ENCODE assay signal across 1 cellular context in the genomic region with DNA sequence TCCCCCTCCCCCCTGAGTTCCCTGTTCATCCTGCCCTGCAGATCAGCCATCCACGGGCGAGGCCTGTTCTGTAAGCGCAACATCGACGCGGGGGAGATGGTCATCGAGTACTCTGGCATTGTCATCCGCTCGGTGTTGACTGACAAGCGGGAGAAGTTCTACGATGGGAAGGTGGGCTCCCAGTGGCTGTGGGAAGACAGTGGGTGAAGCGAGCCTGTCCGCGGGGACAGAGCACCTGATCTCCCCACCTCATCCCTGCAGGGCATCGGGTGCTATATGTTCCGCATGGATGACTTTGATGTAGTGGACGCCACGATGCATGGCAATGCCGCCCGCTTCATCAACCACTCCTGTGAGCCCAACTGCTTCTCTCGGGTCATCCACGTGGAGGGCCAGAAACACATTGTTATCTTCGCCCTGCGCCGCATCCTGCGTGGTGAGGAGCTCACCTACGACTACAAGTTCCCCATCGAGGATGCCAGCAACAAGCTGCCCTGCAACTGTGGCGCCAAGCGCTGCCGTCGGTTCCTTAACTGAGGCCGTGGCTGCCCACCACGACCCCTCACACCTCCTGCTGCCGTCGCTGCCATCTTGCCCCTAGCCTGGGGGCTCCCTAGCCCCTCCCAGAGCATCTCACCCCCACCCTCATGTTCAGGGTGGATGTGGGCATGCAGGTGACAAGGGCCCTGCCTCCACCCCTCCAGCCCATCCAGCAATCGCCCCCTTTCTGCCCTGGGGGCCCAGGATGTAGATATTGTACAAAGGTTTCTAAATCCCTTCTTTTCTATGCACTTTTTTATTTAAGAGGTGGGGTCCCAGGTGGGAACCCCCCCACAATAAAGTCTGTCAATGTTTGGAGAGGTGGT.
A peak's percentile ranks its signal among the peaks of the same experiment; 100 is the strongest.
TF ChIP-seq lines count a peak whose summit lies in the region.

No MANE protein-coding gene starts in this region.

TF ChIP-seq in K562, 482 proteins besides CTCF, POLR2A, EP300 and RAD21:
- TF ChIP-seq, protein P1, sequence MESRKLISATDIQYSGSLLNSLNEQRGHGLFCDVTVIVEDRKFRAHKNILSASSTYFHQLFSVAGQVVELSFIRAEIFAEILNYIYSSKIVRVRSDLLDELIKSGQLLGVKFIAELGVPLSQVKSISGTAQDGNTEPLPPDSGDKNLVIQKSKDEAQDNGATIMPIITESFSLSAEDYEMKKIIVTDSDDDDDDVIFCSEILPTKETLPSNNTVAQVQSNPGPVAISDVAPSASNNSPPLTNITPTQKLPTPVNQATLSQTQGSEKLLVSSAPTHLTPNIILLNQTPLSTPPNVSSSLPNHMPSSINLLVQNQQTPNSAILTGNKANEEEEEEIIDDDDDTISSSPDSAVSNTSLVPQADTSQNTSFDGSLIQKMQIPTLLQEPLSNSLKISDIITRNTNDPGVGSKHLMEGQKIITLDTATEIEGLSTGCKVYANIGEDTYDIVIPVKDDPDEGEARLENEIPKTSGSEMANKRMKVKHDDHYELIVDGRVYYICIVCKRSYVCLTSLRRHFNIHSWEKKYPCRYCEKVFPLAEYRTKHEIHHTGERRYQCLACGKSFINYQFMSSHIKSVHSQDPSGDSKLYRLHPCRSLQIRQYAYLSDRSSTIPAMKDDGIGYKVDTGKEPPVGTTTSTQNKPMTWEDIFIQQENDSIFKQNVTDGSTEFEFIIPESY (CRISPR knock-in tag; IDR thresholded peaks at IDR 0.05): peak; percentile 23; the same call in 1 of the 2 replicates
- TF ChIP-seq, protein P2, sequence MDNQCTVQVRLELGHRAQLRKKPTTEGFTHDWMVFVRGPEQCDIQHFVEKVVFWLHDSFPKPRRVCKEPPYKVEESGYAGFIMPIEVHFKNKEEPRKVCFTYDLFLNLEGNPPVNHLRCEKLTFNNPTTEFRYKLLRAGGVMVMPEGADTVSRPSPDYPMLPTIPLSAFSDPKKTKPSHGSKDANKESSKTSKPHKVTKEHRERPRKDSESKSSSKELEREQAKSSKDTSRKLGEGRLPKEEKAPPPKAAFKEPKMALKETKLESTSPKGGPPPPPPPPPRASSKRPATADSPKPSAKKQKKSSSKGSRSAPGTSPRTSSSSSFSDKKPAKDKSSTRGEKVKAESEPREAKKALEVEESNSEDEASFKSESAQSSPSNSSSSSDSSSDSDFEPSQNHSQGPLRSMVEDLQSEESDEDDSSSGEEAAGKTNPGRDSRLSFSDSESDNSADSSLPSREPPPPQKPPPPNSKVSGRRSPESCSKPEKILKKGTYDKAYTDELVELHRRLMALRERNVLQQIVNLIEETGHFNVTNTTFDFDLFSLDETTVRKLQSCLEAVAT (IDR thresholded peaks at IDR 0.05): peak in 1 of 2 experiments; percentile 55; a peak in 1 of 4 replicates
- TF ChIP-seq, protein P3, sequence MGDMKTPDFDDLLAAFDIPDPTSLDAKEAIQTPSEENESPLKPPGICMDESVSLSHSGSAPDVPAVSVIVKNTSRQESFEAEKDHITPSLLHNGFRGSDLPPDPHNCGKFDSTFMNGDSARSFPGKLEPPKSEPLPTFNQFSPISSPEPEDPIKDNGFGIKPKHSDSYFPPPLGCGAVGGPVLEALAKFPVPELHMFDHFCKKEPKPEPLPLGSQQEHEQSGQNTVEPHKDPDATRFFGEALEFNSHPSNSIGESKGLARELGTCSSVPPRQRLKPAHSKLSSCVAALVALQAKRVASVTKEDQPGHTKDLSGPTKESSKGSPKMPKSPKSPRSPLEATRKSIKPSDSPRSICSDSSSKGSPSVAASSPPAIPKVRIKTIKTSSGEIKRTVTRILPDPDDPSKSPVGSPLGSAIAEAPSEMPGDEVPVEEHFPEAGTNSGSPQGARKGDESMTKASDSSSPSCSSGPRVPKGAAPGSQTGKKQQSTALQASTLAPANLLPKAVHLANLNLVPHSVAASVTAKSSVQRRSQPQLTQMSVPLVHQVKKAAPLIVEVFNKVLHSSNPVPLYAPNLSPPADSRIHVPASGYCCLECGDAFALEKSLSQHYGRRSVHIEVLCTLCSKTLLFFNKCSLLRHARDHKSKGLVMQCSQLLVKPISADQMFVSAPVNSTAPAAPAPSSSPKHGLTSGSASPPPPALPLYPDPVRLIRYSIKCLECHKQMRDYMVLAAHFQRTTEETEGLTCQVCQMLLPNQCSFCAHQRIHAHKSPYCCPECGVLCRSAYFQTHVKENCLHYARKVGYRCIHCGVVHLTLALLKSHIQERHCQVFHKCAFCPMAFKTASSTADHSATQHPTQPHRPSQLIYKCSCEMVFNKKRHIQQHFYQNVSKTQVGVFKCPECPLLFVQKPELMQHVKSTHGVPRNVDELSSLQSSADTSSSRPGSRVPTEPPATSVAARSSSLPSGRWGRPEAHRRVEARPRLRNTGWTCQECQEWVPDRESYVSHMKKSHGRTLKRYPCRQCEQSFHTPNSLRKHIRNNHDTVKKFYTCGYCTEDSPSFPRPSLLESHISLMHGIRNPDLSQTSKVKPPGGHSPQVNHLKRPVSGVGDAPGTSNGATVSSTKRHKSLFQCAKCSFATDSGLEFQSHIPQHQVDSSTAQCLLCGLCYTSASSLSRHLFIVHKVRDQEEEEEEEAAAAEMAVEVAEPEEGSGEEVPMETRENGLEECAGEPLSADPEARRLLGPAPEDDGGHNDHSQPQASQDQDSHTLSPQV (IDR thresholded peaks at IDR 0.05): no peak
- no peak for TF ChIP-seq HDAC3 (IDR thresholded peaks at IDR 0.05; ENCODE audit: borderline replicate concordance, partially characterized antibody)
- TF ChIP-seq ZBTB7A (IDR thresholded peaks at IDR 0.05; ENCODE audit: borderline replicate concordance, control insufficient read depth, low read depth, low read length): 0 out of 2 replicates have a peak, but pooled peaks have one; percentile 15
